Comparison of ENCODE assay signal across 9 cellular contexts in the genomic region with DNA sequence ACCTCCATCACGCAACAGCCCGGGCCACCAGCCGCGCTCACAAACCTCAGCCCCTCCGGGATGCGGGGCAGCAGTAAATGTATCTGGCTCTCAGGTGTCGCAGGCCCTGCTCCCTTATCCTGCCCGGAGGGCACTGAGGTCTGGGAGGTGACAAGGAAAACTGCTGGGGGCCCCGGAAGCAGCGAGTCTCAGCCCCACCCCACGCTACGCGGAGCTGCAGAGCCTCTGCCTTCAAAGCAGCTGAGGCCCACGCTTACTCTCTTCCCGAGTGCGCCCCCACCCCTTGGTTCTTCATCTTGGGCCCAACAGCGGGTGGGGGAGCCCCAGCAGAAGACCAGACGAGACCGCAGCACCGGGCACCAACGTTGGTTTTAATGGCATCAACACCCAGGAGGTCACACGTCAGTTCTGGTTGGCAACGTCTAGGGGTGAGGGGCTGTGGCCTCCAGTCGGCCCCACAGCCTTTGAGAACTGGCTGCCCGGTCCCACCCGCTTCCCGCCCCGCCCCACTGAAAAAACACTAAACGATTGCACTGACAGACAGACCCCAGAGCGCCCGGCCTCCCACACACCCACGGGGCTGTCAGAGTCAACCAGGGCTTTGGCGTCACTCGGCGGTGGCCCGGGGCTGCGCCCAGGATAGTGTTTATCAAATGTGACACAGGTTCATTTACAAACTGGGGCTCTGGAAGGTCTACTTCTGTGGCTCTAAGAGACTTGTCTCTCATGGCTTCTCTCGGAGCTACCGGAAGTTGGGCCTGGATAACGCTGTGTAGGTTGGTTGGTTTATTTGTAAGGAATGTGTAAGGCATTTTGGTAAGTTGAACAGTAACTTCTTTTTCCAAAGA. TPM values are rescaled to one million over a fixed set of nuclear protein-coding genes. Genes with fewer than 3 reads are reported as not detected.
DNase-seq lines count a peak whose midpoint lies in the region; ATAC-seq and TF ChIP-seq lines count a peak whose summit lies in the region.
"Had no signal": no experiment of that assay in that cellular context is flagged by ENCODE, and none has a peak within 500 bp of the region (broad histone marks: within the 10 kb centered on the region; RNA-seq: fewer than 3 reads in every experiment).

No MANE protein-coding gene starts in this region.

- peaks cover 0 to 80% (median 50%) of the 10 kb centered on the region in 12 donors for H3K4me1 ChIP-seq in heart left ventricle
- H3K4me1 ChIP-seq in naive thymus-derived CD4-positive, alpha-beta T cell (ENCODE audit: control insufficient read depth in 2 of 2, insufficient read depth in 2 of 2, low read length in 2 of 2) = peaks cover 39 to 40% of the 10 kb centered on the region in 2 donors

- CTCF ChIA-PET in naive thymus-derived CD4-positive, alpha-beta T cell (lab: Charles Lee) = interaction anchor here (0.7 to 0.8 kb wide), 2 partner anchors 69 to 70 kb away, joined by 3 to 4 read pairs; no protein-coding TSS in a partner anchor

- no peaks in the 10 kb centered on the region for H3K9me3 ChIP-seq in heart left ventricle
- H3K9me3 ChIP-seq in naive thymus-derived CD4-positive, alpha-beta T cell (ENCODE audit: control insufficient read depth in 2 of 3, low read length in 3 of 3) = no peaks in the 10 kb centered on the region

- H3K4me1 Mint-ChIP-seq in effector memory CD8-positive, alpha-beta T cell (ENCODE audit: low read depth in 2 of 2) = peaks cover 24 to 39% of the 10 kb centered on the region in 2 donors
- peaks cover 20 to 48% (median 36%) of the 10 kb centered on the region in 7 donors for H3K4me1 Mint-ChIP-seq in naive thymus-derived CD4-positive, alpha-beta T cell

- 81 to 85% (median 83%) methylated on average over 32 to 40 of the region's 40 CpGs for WGBS in heart left ventricle, 4 donors

- POLR2A ChIA-PET in naive thymus-derived CD4-positive, alpha-beta T cell (lab: Charles Lee) = interaction anchor here (1.6 kb wide), 1 partner anchor 43 kb away, joined by 6 read pairs; a partner anchor contains a TSS

- no peak for TF ChIP-seq CTCF in heart left ventricle (IDR thresholded peaks at IDR 0.05)

- ATAC-seq in heart left ventricle (no peak), GM21381 (IDR thresholded peaks at IDR 0.05; ENCODE audit: unreplicated experiment) (no peak), HG03135 (IDR thresholded peaks at IDR 0.05; ENCODE audit: unreplicated experiment) (no peak)
- ATAC-seq in effector memory CD8-positive, alpha-beta T cell (replicated peaks) = no peak
- no peak for ATAC-seq in naive thymus-derived CD4-positive, alpha-beta T cell

- DNase-seq in heart left ventricle = peak in 1 of 5 donors; percentile 54
- DNase-seq in cardiac septum (ENCODE audit: low spot score) = no peak
- no peak for DNase-seq in effector memory CD8-positive, alpha-beta T cell
- DNase-seq in naive thymus-derived CD4-positive, alpha-beta T cell = peak in 2 of 9 donors; percentile 5 to 19
- no peak for DNase-seq in NCI-H1417 treated with DMSO at 0.1 percent for 48 hours (lab: John Stamatoyannopoulos, UW)
- no peak for DNase-seq in cerebellar nuclear complex (lab: John Stamatoyannopoulos, UW)

- H3K4me3 Mint-ChIP-seq in effector memory CD8-positive, alpha-beta T cell = no peak overlapping the region
- H3K4me3 Mint-ChIP-seq in naive thymus-derived CD4-positive, alpha-beta T cell = no peak overlapping the region
- H3K4me3 Mint-ChIP-seq: B cell had no signal

- no peaks in the 10 kb centered on the region for H3K27me3 Mint-ChIP-seq in effector memory CD8-positive, alpha-beta T cell
- H3K27me3 Mint-ChIP-seq in naive thymus-derived CD4-positive, alpha-beta T cell = no peaks in the 10 kb centered on the region
- H3K27me3 Mint-ChIP-seq: B cell had no signal

- no peaks in the 10 kb centered on the region for H3K9me3 Mint-ChIP-seq in effector memory CD8-positive, alpha-beta T cell
- H3K9me3 Mint-ChIP-seq in naive thymus-derived CD4-positive, alpha-beta T cell = no peaks in the 10 kb centered on the region

- no peak for TF ChIP-seq POLR2A in heart left ventricle (IDR thresholded peaks at IDR 0.05)

- peak overlapping the region in 8 of 12 donors; percentile 18 to 83 (median 46) for H3K27ac ChIP-seq in heart left ventricle
- peak overlapping the region; percentile 60 for H3K27ac ChIP-seq in naive thymus-derived CD4-positive, alpha-beta T cell (ENCODE audit: low read depth, low read length)

- no peaks in the 10 kb centered on the region for H3K27me3 ChIP-seq in heart left ventricle
- no peaks in the 10 kb centered on the region for H3K27me3 ChIP-seq in naive thymus-derived CD4-positive, alpha-beta T cell (ENCODE audit: control insufficient read depth in 2 of 2, insufficient read depth in 2 of 2, low read length in 2 of 2)

- peaks cover 0 to 72% (median 54%) of the 10 kb centered on the region in 9 donors for H3K36me3 ChIP-seq in heart left ventricle
- peaks cover 0 to 12% (median 0%) of the 10 kb centered on the region in 3 experiments for H3K36me3 ChIP-seq in naive thymus-derived CD4-positive, alpha-beta T cell (ENCODE audit: control insufficient read depth in 2 of 3, insufficient read depth in 3 of 3, low read length in 3 of 3)

- intact Hi-C loops in heart left ventricle (cut with DNase I) (loop anchor here in 6 of 10 donors (5.0 kb wide), 1 partner anchor 41 kb away; a partner anchor contains a TSS), cardiac septum (cut with DNase I) (loop anchor here (5.0 kb wide), 1 partner anchor 41 kb away; a partner anchor contains a TSS)
- intact Hi-C loops in naive thymus-derived CD4-positive, alpha-beta T cell (cut with micrococcal nuclease) = loop anchor here in 1 of 2 donors (5.0 kb wide), 1 partner anchor 69 kb away; a partner anchor contains a TSS

- no peak overlapping the region for H3K4me3 ChIP-seq in heart left ventricle
- no peak overlapping the region for H3K4me3 ChIP-seq in naive thymus-derived CD4-positive, alpha-beta T cell (ENCODE audit: low read length)

- peaks cover 38% of the 10 kb centered on the region for H3K36me3 Mint-ChIP-seq in effector memory CD8-positive, alpha-beta T cell (ENCODE audit: insufficient read depth)
- H3K36me3 Mint-ChIP-seq in naive thymus-derived CD4-positive, alpha-beta T cell = peaks cover 0 to 3% (median 0%) of the 10 kb centered on the region in 5 donors

- peak overlapping the region; percentile 92 to 95 for H3K27ac Mint-ChIP-seq in effector memory CD8-positive, alpha-beta T cell
- peak overlapping the region; percentile 43 to 95 (median 81) for H3K27ac Mint-ChIP-seq in naive thymus-derived CD4-positive, alpha-beta T cell
- H3K27ac Mint-ChIP-seq: B cell had no signal

RNA-seq across cellular contexts. Expression of a gene that starts 43.7 kb away (rescaled TPM):
- 100 to 1,000 TPM; 447 to 697 (median 546) TPM for total RNA-seq in heart left ventricle
- polyA plus RNA-seq in heart left ventricle = 100 to 1,000 TPM; 473 to 738 TPM
- total RNA-seq in cardiac septum = 569 TPM
- 10 to 100 TPM; 28.7 to 63.6 (median 33.9) TPM for total RNA-seq in naive thymus-derived CD4-positive, alpha-beta T cell
- polyA plus RNA-seq in naive thymus-derived CD4-positive, alpha-beta T cell = 100 to 1,000 TPM in 1 of 2 donors, 10 to 100 TPM in 1; 80.7 to 113 TPM
